ENCODE assay signal across 9 cellular contexts in genomic region chr15:90099072-90099867, GRCh38. TPM values are rescaled to one million over a fixed set of nuclear protein-coding genes. Genes with fewer than 3 reads are reported as not detected.
DNase-seq lines count a peak whose midpoint lies in the region; ATAC-seq, FAIRE-seq and TF ChIP-seq lines count a peak whose summit lies in the region.
"Had no signal": no experiment of that assay in that cellular context is flagged by ENCODE, and none has a peak within 500 bp of the region (broad histone marks: within the 10 kb centered on the region; RNA-seq: fewer than 3 reads in every experiment).

No MANE protein-coding gene starts in this region.

- no peaks in the 10 kb centered on the region for H3K36me3 ChIP-seq in effector memory CD4-positive, alpha-beta T cell (ENCODE audit: control insufficient read depth, insufficient read depth, low read length)
- H3K36me3 ChIP-seq in small intestine (ENCODE audit: control insufficient read depth in 2 of 2, insufficient read depth in 2 of 2, low read length in 2 of 2) = no peaks in the 10 kb centered on the region

- no peaks in the 10 kb centered on the region for H3K9me3 ChIP-seq in effector memory CD4-positive, alpha-beta T cell (ENCODE audit: control insufficient read depth, low read length)
- H3K9me3 ChIP-seq in small intestine (ENCODE audit: control insufficient read depth, low read depth) = no peaks in the 10 kb centered on the region

- H3K27ac ChIP-seq in effector memory CD4-positive, alpha-beta T cell (ENCODE audit: insufficient read depth, low read length, poor library complexity, severe bottlenecking) = peak overlapping the region; percentile 92
- H3K27ac ChIP-seq in small intestine (ENCODE audit: low read depth in 1 of 2, low read length in 1 of 2) = peak overlapping the region; percentile 57 to 95

- peaks cover 55% of the 10 kb centered on the region for H3K4me1 Mint-ChIP-seq in T-helper 1 cell treated with Interleukin-12 subunit alpha and Interleukin-12 subunit beta and Interleukin-4 antibody, amounts not matched to agents 30 μg/mL and 1 μg/mL, for 36 hours (ENCODE audit: low read depth)

- no peak for DNase-seq in effector memory CD4-positive, alpha-beta T cell
- DNase-seq in small intestine = peak; percentile 40
- DNase-seq in middle frontal gyrus (ENCODE audit: extremely low spot score, low spot score) = no peak
- DNase-seq in iPS-NIHi11 (ENCODE audit: low spot score) = no peak
- no peak for DNase-seq in NCI-H345 (lab: John Stamatoyannopoulos, UW)

- peak overlapping the region; percentile 97 for H3K27ac Mint-ChIP-seq in T-helper 1 cell treated with Interleukin-12 subunit alpha and Interleukin-12 subunit beta and Interleukin-4 antibody, amounts not matched to agents 30 μg/mL and 1 μg/mL, for 36 hours

- H3K4me3 Mint-ChIP-seq in T-helper 1 cell treated with Interleukin-12 subunit alpha and Interleukin-12 subunit beta and Interleukin-4 antibody, amounts not matched to agents 30 μg/mL and 1 μg/mL, for 36 hours = peak overlapping the region; percentile 84

- FAIRE-seq in small intestine (lab: Jason Lieb, UNC) = no peak
- FAIRE-seq: keratinocyte had no signal

- no peak for ATAC-seq in HG03175 (IDR thresholded peaks at IDR 0.05; ENCODE audit: unreplicated experiment)

- no peaks in the 10 kb centered on the region for H3K27me3 Mint-ChIP-seq in T-helper 1 cell treated with Interleukin-12 subunit alpha and Interleukin-12 subunit beta and Interleukin-4 antibody, amounts not matched to agents 30 μg/mL and 1 μg/mL, for 36 hours (ENCODE audit: low read depth)

- no peaks in the 10 kb centered on the region for H3K9me3 Mint-ChIP-seq in T-helper 1 cell treated with Interleukin-12 subunit alpha and Interleukin-12 subunit beta and Interleukin-4 antibody, amounts not matched to agents 30 μg/mL and 1 μg/mL, for 36 hours

- no peaks in the 10 kb centered on the region for H3K27me3 ChIP-seq in effector memory CD4-positive, alpha-beta T cell (replicated peaks; ENCODE audit: control insufficient read depth, insufficient read depth, low read length, poor library complexity, severe bottlenecking)
- no peaks in the 10 kb centered on the region for H3K27me3 ChIP-seq in small intestine (ENCODE audit: control insufficient read depth in 2 of 2, insufficient read depth in 2 of 2, low read length in 2 of 2)

- TF ChIP-seq POLR2A in GM18526 (IDR thresholded peaks at IDR 0.05; ENCODE audit: extremely low read depth, insufficient read length) = peak; percentile 21

- peaks cover 23% of the 10 kb centered on the region for H3K36me3 Mint-ChIP-seq in T-helper 1 cell treated with Interleukin-12 subunit alpha and Interleukin-12 subunit beta and Interleukin-4 antibody, amounts not matched to agents 30 μg/mL and 1 μg/mL, for 36 hours (ENCODE audit: low read depth)

- 58 to 70% (median 62%) methylated on average over 10 of the region's 10 CpGs for WGBS in small intestine, 3 donors

- H3K4me1 ChIP-seq in effector memory CD4-positive, alpha-beta T cell (ENCODE audit: control insufficient read depth, insufficient read depth, low read length, poor library complexity, severe bottlenecking) = peaks cover 56% of the 10 kb centered on the region
- H3K4me1 ChIP-seq in small intestine (ENCODE audit: control insufficient read depth in 2 of 2, insufficient read depth in 1 of 2, low read depth in 1 of 2, low read length in 1 of 2) = peaks cover 6 to 22% of the 10 kb centered on the region in 2 donors

- peak overlapping the region; percentile 37 for H3K4me3 ChIP-seq in effector memory CD4-positive, alpha-beta T cell (ENCODE audit: insufficient read depth, low read depth, low read length, poor library complexity, severe bottlenecking)
- H3K4me3 ChIP-seq in small intestine (ENCODE audit: low read depth in 1 of 2, low read length in 2 of 2) = no peak overlapping the region

RNA-seq across cellular contexts. Expression of gene IDH2, which starts 3.0 kb away (rescaled TPM):
- polyA plus RNA-seq in small intestine = 100 to 1,000 TPM in 1 of 3 donors, 10 to 100 TPM in 2; 26.8 to 285 (median 43.2) TPM
